In the genomic region with DNA sequence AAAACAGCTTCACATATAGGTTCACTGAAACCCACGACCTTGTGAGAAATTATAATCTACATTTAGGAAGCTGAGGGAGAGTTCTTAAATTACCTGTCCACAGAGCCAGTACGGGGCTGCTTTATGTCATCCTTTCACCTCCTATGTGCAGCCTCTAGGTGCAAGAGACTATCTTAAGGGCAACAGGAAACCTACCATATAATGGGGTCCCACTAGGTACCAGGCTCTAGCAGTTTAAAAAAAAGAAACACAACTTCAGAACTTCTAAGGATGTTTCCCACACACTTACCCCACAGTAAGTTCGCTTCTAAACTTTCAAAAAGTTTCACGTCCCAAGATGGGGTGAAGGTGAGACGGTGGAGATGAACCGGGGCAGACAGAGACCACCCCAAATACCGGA, we compare ENCODE assay signal across 8 cellular contexts. TPM values are rescaled to one million over a fixed set of nuclear protein-coding genes. Genes with fewer than 3 reads are reported as not detected.
A peak's percentile ranks its signal among the peaks of the same experiment; 100 is the strongest.
DNase-seq lines count a peak whose midpoint lies in the region; ATAC-seq and TF ChIP-seq lines count a peak whose summit lies in the region.

No MANE protein-coding gene starts in this region.

- POLR2A ChIA-PET in AG04449 (lab: Yijun Ruan, JAX), result no interaction called here

- H4K20me1 ChIP-seq in fibroblast of lung (ENCODE audit: control insufficient read depth, extremely low read depth, insufficient read depth, low read length), result no peaks in the 10 kb centered on the region

- H3K27me3 ChIP-seq in fibroblast of lung (ENCODE audit: control insufficient read depth, insufficient read depth, low read length) (no peaks in the 10 kb centered on the region), psoas muscle (ENCODE audit: insufficient read depth in 3 of 3, low read length in 2 of 3) (peaks cover 0 to 29% (median 7%) of the 10 kb centered on the region in 3 donors)

- peak overlapping the region; percentile 84 for H3K4me2 ChIP-seq in fibroblast of lung (ENCODE audit: extremely low read depth, insufficient read depth, low read length)

- H3K4me3 ChIP-seq in AG04449 (ENCODE audit: low read depth, low read length), result peak overlapping the region; percentile 61
- peak overlapping the region; percentile 76 for H3K4me3 ChIP-seq in LNCaP clone FGC (ENCODE audit: low read depth, low read length)
- H3K4me3 ChIP-seq in fibroblast of lung (replicated peaks in 1 of 4; ENCODE audit: control extremely low read depth in 1 of 4, insufficient read depth in 1 of 4, low read depth in 3 of 4, low read length in 4 of 4), result peak overlapping the region; percentile 51 to 63 (median 56)
- peak overlapping the region; percentile 70 for H3K4me3 ChIP-seq in psoas muscle

- H3K9me3 ChIP-seq in fibroblast of lung (ENCODE audit: control insufficient read depth, insufficient read depth, low read depth, low read length), result no peaks in the 10 kb centered on the region
- no peaks in the 10 kb centered on the region for H3K9me3 ChIP-seq in psoas muscle

- intact Hi-C loops in psoas muscle (cut with DNase I), result no loop called here

- TF ChIP-seq CTCF in AG04449 (IDR thresholded peaks at IDR 0.05; ENCODE audit: insufficient read depth, low read length, missing control alignments), result no peak
- no peak for TF ChIP-seq CTCF in LNCaP clone FGC (IDR thresholded peaks at IDR 0.05; ENCODE audit: control insufficient read depth, extremely low read depth, insufficient read depth)
- TF ChIP-seq CTCF in fibroblast of lung (conservative IDR thresholded peaks at IDR 0.05 in 1 of 2, IDR thresholded peaks at IDR 0.05 in 1 of 2; ENCODE audit: low read depth in 1 of 2, low read length in 2 of 2), result no peak
- TF ChIP-seq CTCF in psoas muscle (IDR thresholded peaks at IDR 0.05), result no peak

- WGBS in psoas muscle, 3 donors, result 19 to 24% (median 22%) methylated on average over 7 of the region's 7 CpGs

- H3K9ac ChIP-seq in fibroblast of lung (ENCODE audit: insufficient read depth, low read length), result no peak overlapping the region

- ATAC-seq in GM19438 (IDR thresholded peaks at IDR 0.05; ENCODE audit: low read depth, unreplicated experiment) (peak; percentile 31), psoas muscle (peak in 2 of 4 donors; percentile 14 to 43)

- H3K36me3 ChIP-seq in fibroblast of lung (ENCODE audit: control insufficient read depth, insufficient read depth, low read length) (no peaks in the 10 kb centered on the region), psoas muscle (ENCODE audit: insufficient read depth in 1 of 2, low read depth in 1 of 2) (no peaks in the 10 kb centered on the region)

- CTCF ChIA-PET in AG04449 (lab: Yijun Ruan, JAX), result interaction anchor here (2.1 kb wide), 1 partner anchor 10 kb away, joined by 13 read pairs; no protein-coding TSS in a partner anchor

- DNase-seq in AG04449 (ENCODE audit: low read depth, low spot score) (no peak), LNCaP clone FGC (ENCODE audit: low read depth) (no peak), fibroblast of lung (ENCODE audit: low read depth in 2 of 2) (no peak), psoas muscle (no peak), NCI-H526 treated with DMSO at 0.1 percent for 48 hours (lab: John Stamatoyannopoulos, UW) (no peak), midbrain (lab: John Stamatoyannopoulos, UW) (no peak), medulla oblongata (ENCODE audit: extremely low spot score) (no peak)

- H2AFZ ChIP-seq in fibroblast of lung (ENCODE audit: low read length), result no peak overlapping the region

- no peaks in the 10 kb centered on the region for H3K4me1 ChIP-seq in fibroblast of lung (ENCODE audit: control insufficient read depth, extremely low read depth, insufficient read depth, low read length)
- peaks cover 3% of the 10 kb centered on the region for H3K4me1 ChIP-seq in psoas muscle

- no peak overlapping the region for H3K27ac ChIP-seq in fibroblast of lung (ENCODE audit: insufficient read depth, low read length)
- H3K27ac ChIP-seq in psoas muscle, result no peak overlapping the region

- no peaks in the 10 kb centered on the region for H3K79me2 ChIP-seq in fibroblast of lung (ENCODE audit: control insufficient read depth, insufficient read depth, low read length)

RNA-seq across cellular contexts. Expression of a gene that starts 0.6 kb away (rescaled TPM):
- total RNA-seq in fibroblast of lung, result 1.7 and 2.8 TPM in 2 replicates
- polyA plus RNA-seq in fibroblast of lung, result 2.0 and 3.3 TPM in 2 replicates
- polyA plus RNA-seq in fibroblast of lung (2012), result 1.5 and 2.2 TPM in 2 replicates
- polyA minus RNA-seq in fibroblast of lung (ENCODE audit: low replicate concordance), result not detected in 2 replicates
- total RNA-seq in psoas muscle, result 1 to 10 TPM; 2.7 to 8.2 (median 5.5) TPM
- 1 to 10 TPM in 2 of 3 donors, under 1 TPM in 1; 0.30 to 1.6 (median 1.1) TPM for polyA plus RNA-seq in psoas muscle
